Comparison of ENCODE assay signal across 23 cellular contexts in the genomic region with DNA sequence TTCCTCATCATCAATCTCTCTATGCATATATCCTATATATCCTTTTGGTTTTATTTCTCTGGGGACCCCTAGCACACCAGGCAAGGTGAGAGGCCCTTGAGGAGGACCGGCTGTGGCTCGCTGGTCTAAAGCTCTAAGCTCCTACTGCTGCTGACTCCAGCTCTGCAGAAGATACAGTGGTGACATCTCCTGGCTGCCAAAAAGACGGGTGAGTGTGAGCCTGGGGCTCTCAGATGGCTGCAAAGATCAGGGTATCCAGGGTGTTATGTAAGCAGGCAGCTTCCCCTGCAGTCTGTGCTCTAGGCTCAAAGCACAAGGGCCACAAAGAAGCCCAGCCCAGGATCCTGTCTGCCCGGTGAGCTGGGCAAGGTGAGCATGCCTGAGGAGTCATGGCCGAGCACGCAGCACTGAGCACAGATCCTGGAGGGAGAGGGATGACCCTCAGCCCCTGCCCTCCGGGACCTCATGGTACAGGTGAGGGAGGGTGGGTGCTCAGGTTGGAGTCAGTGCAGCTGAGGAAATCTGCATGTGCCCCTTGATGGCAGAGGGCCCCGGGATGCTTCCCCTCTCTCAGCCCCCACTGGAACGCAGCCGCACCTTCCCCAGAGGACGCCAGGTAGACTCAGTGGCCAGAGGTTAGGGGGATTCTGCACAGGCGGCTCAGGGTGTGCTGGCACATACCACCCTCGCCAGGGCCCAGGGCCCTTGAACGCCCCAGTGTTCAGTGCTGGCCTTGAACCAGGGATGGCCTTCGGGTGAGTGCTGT.
DNase-seq lines count a peak whose midpoint lies in the region; ATAC-seq lines count a peak whose summit lies in the region.
"Had no signal": no experiment of that assay in that cellular context is flagged by ENCODE, and none has a peak within 500 bp of the region (broad histone marks: within the 10 kb centered on the region; RNA-seq: fewer than 3 reads in every experiment).

No MANE protein-coding gene starts in this region.

- H4K8ac ChIP-seq in trophoblast cell (ENCODE audit: low read depth, low read length) = no peak overlapping the region

- H3K9me3 Mint-ChIP-seq in central memory CD8-positive, alpha-beta T cell = no peaks in the 10 kb centered on the region

- H3K9ac ChIP-seq in BLaER1 treated with 17β-estradiol and CSF1 and Interleukin-3, amounts not matched to agents 10 nM and 100 nM = peak overlapping the region in 4 of 11 experiments; percentile 59 to 92 (median 68); a peak in 7 of 22 replicates
- H3K9ac ChIP-seq in trophoblast cell (ENCODE audit: low read length) = no peak overlapping the region

- H3K14ac ChIP-seq in trophoblast cell (ENCODE audit: low read length) = no peak overlapping the region

- H2BK12ac ChIP-seq in trophoblast cell (ENCODE audit: low read length) = peak overlapping the region; percentile 4

- H3K27me3 Mint-ChIP-seq in central memory CD8-positive, alpha-beta T cell = no peaks in the 10 kb centered on the region

- no peaks in the 10 kb centered on the region for H4K20me1 ChIP-seq in BLaER1 treated with 17β-estradiol and CSF1 and Interleukin-3, amounts not matched to agents 10 nM and 100 nM

- peak overlapping the region in 6 of 11 experiments; percentile 75 to 99 (median 97); a peak in 10 of 22 replicates for H3K27ac ChIP-seq in BLaER1 treated with 17β-estradiol and CSF1 and Interleukin-3, amounts not matched to agents 10 nM and 100 nM
- no peak overlapping the region for H3K27ac ChIP-seq in trophoblast cell (ENCODE audit: low read depth, low read length)
- H3K27ac ChIP-seq: ascending aorta, epithelial cell of prostate, heart right ventricle had no signal

- ATAC-seq in central memory CD8-positive, alpha-beta T cell (replicated peaks; ENCODE audit: extremely low read depth, poor library complexity, severe bottlenecking) = no peak
- ATAC-seq in GM21526 (IDR thresholded peaks at IDR 0.05; ENCODE audit: low FRiP score, unreplicated experiment) = no peak
- ATAC-seq: GM12878; heart right ventricle; naive thymus-derived CD4-positive, alpha-beta T cell; Right ventricle myocardium inferior had no signal

- no CpG with 5 or more reads among the region's 15 CpGs for WGBS in trophoblast cell (ENCODE audit: extremely low coverage, insufficient coverage, insufficient read length)

- peaks cover 5% of the 10 kb centered on the region for H3K79me2 ChIP-seq in trophoblast cell (ENCODE audit: control insufficient read depth, insufficient read depth, low read length, poor library complexity)

- H3K4me3 Mint-ChIP-seq in central memory CD8-positive, alpha-beta T cell = no peak overlapping the region
- H3K4me3 Mint-ChIP-seq: HFFc6; naive thymus-derived CD4-positive, alpha-beta T cell had no signal

- H3K4ac ChIP-seq in trophoblast cell (ENCODE audit: low read depth, low read length) = no peak overlapping the region

- H2BK120ac ChIP-seq in trophoblast cell (ENCODE audit: insufficient read depth, low read length, poor library complexity) = peak overlapping the region; percentile 13

- no peak overlapping the region for H2AFZ ChIP-seq in trophoblast cell (ENCODE audit: insufficient read depth, low read length, poor library complexity)

- peaks cover 0 to 13% (median 7%) of the 10 kb centered on the region in 11 experiments; a peak in 13 of 22 replicates for H3K9me3 ChIP-seq in BLaER1 treated with 17β-estradiol and CSF1 and Interleukin-3, amounts not matched to agents 10 nM and 100 nM (replicated peaks in 1 of 11)
- peaks cover 5% of the 10 kb centered on the region for H3K9me3 ChIP-seq in trophoblast cell (ENCODE audit: insufficient read depth, low read depth, low read length)
- H3K9me3 ChIP-seq: ascending aorta had no signal

- peaks cover 42 to 61% (median 51%) of the 10 kb centered on the region in 10 experiments for H3K4me1 ChIP-seq in BLaER1 treated with 17β-estradiol and CSF1 and Interleukin-3, amounts not matched to agents 10 nM and 100 nM
- H3K4me1 ChIP-seq in trophoblast cell (ENCODE audit: control insufficient read depth in 1 of 2, insufficient read depth in 2 of 2, low read length in 2 of 2) = peaks cover 17 to 25% of the 10 kb centered on the region in 2 experiments
- H3K4me1 ChIP-seq: ascending aorta had no signal

- no peak overlapping the region for H3K18ac ChIP-seq in trophoblast cell (ENCODE audit: low read length)

- H3K36me3 ChIP-seq in BLaER1 treated with 17β-estradiol and CSF1 and Interleukin-3, amounts not matched to agents 10 nM and 100 nM = no peaks in the 10 kb centered on the region
- H3K36me3 ChIP-seq in trophoblast cell (ENCODE audit: control insufficient read depth in 1 of 2, insufficient read depth in 2 of 2, low read length in 2 of 2) = no peaks in the 10 kb centered on the region
- H3K36me3 ChIP-seq: ascending aorta, heart right ventricle had no signal

- H4K91ac ChIP-seq in trophoblast cell (ENCODE audit: low read depth, low read length) = peak overlapping the region; percentile 64

- H3K23ac ChIP-seq in trophoblast cell (ENCODE audit: low read length) = no peak overlapping the region

- H3K4me1 Mint-ChIP-seq in central memory CD8-positive, alpha-beta T cell = peaks cover 22% of the 10 kb centered on the region

- no peaks in the 10 kb centered on the region for H3K27me3 ChIP-seq in BLaER1 treated with 17β-estradiol and CSF1 and Interleukin-3, amounts not matched to agents 10 nM and 100 nM
- H3K27me3 ChIP-seq in trophoblast cell (ENCODE audit: insufficient read depth, low read length) = no peaks in the 10 kb centered on the region
- H3K27me3 ChIP-seq: ascending aorta had no signal

- in situ Hi-C loops in G401 (cut with HindIII; ENCODE audit: low sequenced_read_pairs) = no loop called here

- H2AK5ac ChIP-seq in trophoblast cell (ENCODE audit: low read length) = no peak overlapping the region

- H3K4me3 ChIP-seq in BLaER1 treated with 17β-estradiol and CSF1 and Interleukin-3, amounts not matched to agents 10 nM and 100 nM = no peak overlapping the region
- H3K4me3 ChIP-seq in trophoblast cell (ENCODE audit: low read depth, low read length) = no peak overlapping the region
- H3K4me3 ChIP-seq: ascending aorta, GM12878, heart right ventricle had no signal

- peaks cover 23% of the 10 kb centered on the region for H3K79me1 ChIP-seq in trophoblast cell (ENCODE audit: low read length)

- H4K12ac ChIP-seq in trophoblast cell (ENCODE audit: low read depth, low read length) = no peak overlapping the region

- H3K4me2 ChIP-seq in BLaER1 treated with 17β-estradiol and CSF1 and Interleukin-3, amounts not matched to agents 10 nM and 100 nM = peak overlapping the region in 9 of 11 experiments; percentile 87 to 97 (median 93); a peak in 19 of 22 replicates
- H3K4me2 ChIP-seq in trophoblast cell (ENCODE audit: low read length) = no peak overlapping the region

- DNase-seq in G401 (ENCODE audit: low spot score) (peak; percentile 33), trophoblast cell (no peak), NCI-H748 (lab: John Stamatoyannopoulos, UW; ENCODE audit: unreplicated experiment) (no peak)
- no peak for DNase-seq in central memory CD8-positive, alpha-beta T cell (ENCODE audit: low spot score in 2 of 2)
- DNase-seq in NK-92 treated with Interleukin-12 subunit alpha and Interleukin-12 subunit beta, amount 100 ng/mL, for 24 hours (lab: John Stamatoyannopoulos, UW) = no peak
- DNase-seq: activated CD8-positive, alpha-beta memory T cell treated with anti-CD3 and anti-CD28 coated beads, Interleukin-2, amount 50 U/mL, for 48 hours; activated naive CD4-positive, alpha-beta T cell treated with anti-CD3 and anti-CD28 coated beads, Interleukin-2, amount 50 U/mL, for 16 hours; DMS53; heart right ventricle; HFFc6; Karpas-422; naive thymus-derived CD4-positive, alpha-beta T cell; NCI-H1092; NCI-H2029; NCI-H2227 treated with DMSO at 0.1 percent for 48 hours; NCI-H774; posterior cingulate gyrus had no signal

- H2BK5ac ChIP-seq in trophoblast cell (ENCODE audit: low read depth, low read length, poor library complexity) = no peak overlapping the region

- H3K36me3 Mint-ChIP-seq in central memory CD8-positive, alpha-beta T cell (ENCODE audit: insufficient read depth) = peaks cover 9% of the 10 kb centered on the region

- peak overlapping the region; percentile 42 for H3K27ac Mint-ChIP-seq in central memory CD8-positive, alpha-beta T cell (ENCODE audit: low read depth)
- H3K27ac Mint-ChIP-seq: HFFc6; naive thymus-derived CD4-positive, alpha-beta T cell had no signal
